In genomic region chr12:93638954-93639353, GRCh38 we compare ENCODE assay signal across 14 cellular contexts.
"Had no signal": no experiment of that assay in that cellular context is flagged by ENCODE, and none has a peak within 500 bp of the region (broad histone marks: within the 10 kb centered on the region; RNA-seq: fewer than 3 reads in every experiment).

No MANE protein-coding gene starts in this region.

- H3K36me3 ChIP-seq: left lung, tibial nerve had no signal

- H3K27ac ChIP-seq: left lung, tibial nerve had no signal

- ATAC-seq: left lung had no signal

- H3K27me3 ChIP-seq: left lung, tibial nerve had no signal

- H3K9me3 ChIP-seq: left lung, tibial nerve had no signal

- DNase-seq: activated CD4-positive, alpha-beta T cell treated with anti-CD3 and anti-CD28 coated beads, Interleukin-2, amount 10 ng/mL, durations not matched to agents 7 days and 5 days; activated CD4-positive, CD25-positive, alpha-beta regulatory T cell; activated CD8-positive, alpha-beta memory T cell treated with anti-CD3 and anti-CD28 coated beads for 24 hours; activated effector memory CD4-positive, alpha-beta T cell treated with Interleukin-2 at 50 U/mL for 16 hours; cerebellar nuclear complex; endodermal cell; head of caudate nucleus; left lung; posterior cingulate gyrus; small intestine; T-helper 2 cell had no signal

- H3K4me1 ChIP-seq: left lung, tibial nerve had no signal

- FAIRE-seq: islet of Langerhans, small intestine, TTC549 had no signal

- H3K4me3 ChIP-seq: left lung, tibial nerve had no signal
